29 cellular contexts compared by ENCODE assay signal in genomic region chr6:85476532-85476931, GRCh38.
"Had no signal": no experiment of that assay in that cellular context is flagged by ENCODE, and none has a peak within 500 bp of the region (broad histone marks: within the 10 kb centered on the region; RNA-seq: fewer than 3 reads in every experiment).

No MANE protein-coding gene starts in this region.

- H3K36me3 ChIP-seq: adrenal gland had no signal

- H3K27ac ChIP-seq: adrenal gland, body of pancreas, Peyer's patch, SJSA1 had no signal

- H3K9me3 ChIP-seq: adrenal gland, body of pancreas, Peyer's patch, SJSA1, SK-N-SH had no signal

- H3K4me3 ChIP-seq: adrenal gland, body of pancreas, Peyer's patch, SJSA1 had no signal

- H3K27me3 ChIP-seq: adrenal gland, body of pancreas, Peyer's patch, SJSA1 had no signal

- H3K4me1 ChIP-seq: adrenal gland, body of pancreas, Peyer's patch, SJSA1 had no signal

- H3K4me2 ChIP-seq: SK-N-SH had no signal

- DNase-seq: activated CD4-positive, alpha-beta T cell treated with anti-CD3 and anti-CD28 coated beads, Interleukin-2, amount 10 ng/mL, durations not matched to agents 24 days and 14 days; activated CD4-positive, alpha-beta T cell treated with anti-CD3 and anti-CD28 coated beads, Interleukin-2, amount 50 U/mL, for 4 hours; activated CD8-positive, alpha-beta T cell treated with anti-CD3 and anti-CD28 coated beads, Interleukin-2, amount 10 ng/mL, durations not matched to agents 7 days and 5 days; activated gamma-delta T cell treated with Interleukin-2 at 50 U/mL for 16 hours; activated naive CD4-positive, alpha-beta T cell treated with anti-CD3 and anti-CD28 coated beads for 36 hours; activated T-cell treated with anti-CD3 and anti-CD28 coated beads, Interleukin-2, amount 50 U/mL, for 24 hours; adrenal gland; body of pancreas; NCI-H1092 treated with DMSO at 0.1 percent for 48 hours; NCI-H1417; NCI-H146; NCI-H187; NCI-H2029 treated with DMSO at 0.1 percent for 48 hours; NCI-H2107; NCI-H2171; NCI-H510A; NCI-H526; NCI-H748 treated with DMSO at 0.1 percent for 48 hours; NK-92 treated with Interleukin-12 subunit alpha and Interleukin-12 subunit beta, amount 100 ng/mL, for 24 hours; PC-3; Peyer's patch; RPMI8226; SHP77 treated with DMSO at 0.1 percent for 48 hours; SK-N-SH had no signal

- H3K9ac ChIP-seq: SK-N-SH had no signal

- ATAC-seq: activated CD8-positive, alpha-beta T cell treated with anti-CD3 and anti-CD28 coated beads, Interleukin-2, amount 10 ng/mL, durations not matched to agents 7 days and 5 days; activated naive CD4-positive, alpha-beta T cell treated with anti-CD3 and anti-CD28 coated beads, Interleukin-2, amount 50 U/mL, for 72 hours; body of pancreas; PC-3 had no signal

- H3K9me2 ChIP-seq: SK-N-SH had no signal

- FAIRE-seq: astrocyte, bronchial epithelial cell, TTC549 had no signal
